ENCODE assay signal across 1 cellular context in the genomic region with DNA sequence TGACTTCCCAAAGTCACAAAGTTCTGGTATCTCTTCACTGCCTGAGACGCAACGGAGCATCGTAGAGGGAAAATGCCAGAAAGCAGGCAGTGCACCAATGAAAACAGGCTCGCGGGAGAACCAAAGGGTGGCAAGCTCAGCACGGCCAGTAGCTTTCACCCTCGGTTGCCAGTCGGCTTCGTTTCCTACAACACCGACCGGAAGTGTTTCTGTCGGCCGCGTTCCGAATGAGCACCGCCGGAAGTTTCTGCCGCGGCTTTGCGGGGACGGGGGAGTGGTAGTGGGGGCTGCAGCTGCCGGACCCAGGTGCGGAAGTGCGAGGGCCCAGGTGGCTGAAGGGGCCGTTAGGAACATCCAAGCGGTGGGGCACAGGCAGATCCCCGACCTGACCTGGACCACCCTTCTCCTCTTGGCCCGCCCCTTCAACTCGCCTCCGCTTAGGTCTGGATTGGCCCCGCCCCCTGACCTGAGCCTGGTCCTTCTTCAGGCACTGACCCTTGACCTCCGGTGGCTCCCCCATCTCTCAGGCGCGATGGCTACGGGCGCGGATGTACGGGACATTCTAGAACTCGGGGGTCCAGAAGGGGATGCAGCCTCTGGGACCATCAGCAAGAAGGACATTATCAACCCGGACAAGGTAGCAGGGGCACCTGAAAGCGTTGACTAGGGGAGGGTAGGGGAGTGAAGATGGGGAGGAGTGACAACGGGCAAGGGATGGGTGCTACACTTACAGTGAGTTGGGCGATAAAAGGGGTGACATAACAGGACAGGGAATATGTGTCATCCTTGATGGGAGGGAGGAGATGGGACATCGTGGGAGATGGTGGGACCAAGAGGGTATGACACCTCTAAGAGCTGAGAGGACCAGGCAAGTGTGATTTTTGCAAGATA.
TF ChIP-seq lines count a peak whose summit lies in the region.

A gene with protein sequence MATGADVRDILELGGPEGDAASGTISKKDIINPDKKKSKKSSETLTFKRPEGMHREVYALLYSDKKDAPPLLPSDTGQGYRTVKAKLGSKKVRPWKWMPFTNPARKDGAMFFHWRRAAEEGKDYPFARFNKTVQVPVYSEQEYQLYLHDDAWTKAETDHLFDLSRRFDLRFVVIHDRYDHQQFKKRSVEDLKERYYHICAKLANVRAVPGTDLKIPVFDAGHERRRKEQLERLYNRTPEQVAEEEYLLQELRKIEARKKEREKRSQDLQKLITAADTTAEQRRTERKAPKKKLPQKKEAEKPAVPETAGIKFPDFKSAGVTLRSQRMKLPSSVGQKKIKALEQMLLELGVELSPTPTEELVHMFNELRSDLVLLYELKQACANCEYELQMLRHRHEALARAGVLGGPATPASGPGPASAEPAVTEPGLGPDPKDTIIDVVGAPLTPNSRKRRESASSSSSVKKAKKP (plus strand): TSS at position 250 of the 891 bp plus-strand sequence. CDS start 283 bp downstream, at position 533.

TF ChIP-seq in HEK293, 187 proteins besides CTCF, POLR2A, EP300 and RAD21 (continued from another document and continues in another):
- TF ChIP-seq ZNF555 (tag by site-specific recombination; conservative IDR thresholded peaks at IDR 0.05), result no peak
- TF ChIP-seq ZNF548 (tag by site-specific recombination; IDR thresholded peaks at IDR 0.05), result no peak
- TF ChIP-seq, protein P1, sequence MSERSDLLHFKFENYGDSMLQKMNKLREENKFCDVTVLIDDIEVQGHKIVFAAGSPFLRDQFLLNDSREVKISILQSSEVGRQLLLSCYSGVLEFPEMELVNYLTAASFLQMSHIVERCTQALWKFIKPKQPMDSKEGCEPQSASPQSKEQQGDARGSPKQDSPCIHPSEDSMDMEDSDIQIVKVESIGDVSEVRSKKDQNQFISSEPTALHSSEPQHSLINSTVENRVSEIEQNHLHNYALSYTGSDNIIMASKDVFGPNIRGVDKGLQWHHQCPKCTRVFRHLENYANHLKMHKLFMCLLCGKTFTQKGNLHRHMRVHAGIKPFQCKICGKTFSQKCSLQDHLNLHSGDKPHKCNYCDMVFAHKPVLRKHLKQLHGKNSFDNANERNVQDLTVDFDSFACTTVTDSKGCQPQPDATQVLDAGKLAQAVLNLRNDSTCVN (tag by site-specific recombination; optimal IDR thresholded peaks at IDR 0.05), result peak; percentile 37
- no peak for TF ChIP-seq ZNF274 (IDR thresholded peaks at IDR 0.05; ENCODE audit: low read length)
- no peak for TF ChIP-seq ZNF274 (tag by site-specific recombination; IDR thresholded peaks at IDR 0.05; ENCODE audit: borderline replicate concordance)
- TF ChIP-seq ZFP3 (tag by site-specific recombination; IDR thresholded peaks at IDR 0.05; ENCODE audit: low read depth), result no peak
- peak; percentile 98 for TF ChIP-seq KLF16 (tag by site-specific recombination; IDR thresholded peaks at IDR 0.05)
- TF ChIP-seq SP7 (tag by site-specific recombination; IDR thresholded peaks at IDR 0.05), result peak; percentile 95
- TF ChIP-seq, protein P2, sequence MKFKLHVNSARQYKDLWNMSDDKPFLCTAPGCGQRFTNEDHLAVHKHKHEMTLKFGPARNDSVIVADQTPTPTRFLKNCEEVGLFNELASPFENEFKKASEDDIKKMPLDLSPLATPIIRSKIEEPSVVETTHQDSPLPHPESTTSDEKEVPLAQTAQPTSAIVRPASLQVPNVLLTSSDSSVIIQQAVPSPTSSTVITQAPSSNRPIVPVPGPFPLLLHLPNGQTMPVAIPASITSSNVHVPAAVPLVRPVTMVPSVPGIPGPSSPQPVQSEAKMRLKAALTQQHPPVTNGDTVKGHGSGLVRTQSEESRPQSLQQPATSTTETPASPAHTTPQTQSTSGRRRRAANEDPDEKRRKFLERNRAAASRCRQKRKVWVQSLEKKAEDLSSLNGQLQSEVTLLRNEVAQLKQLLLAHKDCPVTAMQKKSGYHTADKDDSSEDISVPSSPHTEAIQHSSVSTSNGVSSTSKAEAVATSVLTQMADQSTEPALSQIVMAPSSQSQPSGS (tag by site-specific recombination; IDR thresholded peaks at IDR 0.05; ENCODE audit: low read depth), result no peak
- TF ChIP-seq ZNF341 (tag by site-specific recombination; IDR thresholded peaks at IDR 0.05; ENCODE audit: low read depth), result peak; percentile 70
- TF ChIP-seq, protein P3, sequence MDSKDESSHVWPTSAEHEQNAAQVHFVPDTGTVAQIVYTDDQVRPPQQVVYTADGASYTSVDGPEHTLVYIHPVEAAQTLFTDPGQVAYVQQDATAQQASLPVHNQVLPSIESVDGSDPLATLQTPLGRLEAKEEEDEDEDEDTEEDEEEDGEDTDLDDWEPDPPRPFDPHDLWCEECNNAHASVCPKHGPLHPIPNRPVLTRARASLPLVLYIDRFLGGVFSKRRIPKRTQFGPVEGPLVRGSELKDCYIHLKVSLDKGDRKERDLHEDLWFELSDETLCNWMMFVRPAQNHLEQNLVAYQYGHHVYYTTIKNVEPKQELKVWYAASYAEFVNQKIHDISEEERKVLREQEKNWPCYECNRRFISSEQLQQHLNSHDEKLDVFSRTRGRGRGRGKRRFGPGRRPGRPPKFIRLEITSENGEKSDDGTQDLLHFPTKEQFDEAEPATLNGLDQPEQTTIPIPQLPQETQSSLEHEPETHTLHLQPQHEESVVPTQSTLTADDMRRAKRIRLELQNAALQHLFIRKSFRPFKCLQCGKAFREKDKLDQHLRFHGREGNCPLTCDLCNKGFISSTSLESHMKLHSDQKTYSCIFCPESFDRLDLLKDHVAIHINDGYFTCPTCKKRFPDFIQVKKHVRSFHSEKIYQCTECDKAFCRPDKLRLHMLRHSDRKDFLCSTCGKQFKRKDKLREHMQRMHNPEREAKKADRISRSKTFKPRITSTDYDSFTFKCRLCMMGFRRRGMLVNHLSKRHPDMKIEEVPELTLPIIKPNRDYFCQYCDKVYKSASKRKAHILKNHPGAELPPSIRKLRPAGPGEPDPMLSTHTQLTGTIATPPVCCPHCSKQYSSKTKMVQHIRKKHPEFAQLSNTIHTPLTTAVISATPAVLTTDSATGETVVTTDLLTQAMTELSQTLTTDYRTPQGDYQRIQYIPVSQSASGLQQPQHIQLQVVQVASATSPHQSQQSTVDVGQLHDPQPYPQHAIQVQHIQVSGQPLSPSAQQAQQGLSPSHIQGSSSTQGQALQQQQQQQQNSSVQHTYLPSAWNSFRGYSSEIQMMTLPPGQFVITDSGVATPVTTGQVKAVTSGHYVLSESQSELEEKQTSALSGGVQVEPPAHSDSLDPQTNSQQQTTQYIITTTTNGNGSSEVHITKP (tag by site-specific recombination; IDR thresholded peaks at IDR 0.05), result peak; percentile 74
- TF ChIP-seq, protein P4, sequence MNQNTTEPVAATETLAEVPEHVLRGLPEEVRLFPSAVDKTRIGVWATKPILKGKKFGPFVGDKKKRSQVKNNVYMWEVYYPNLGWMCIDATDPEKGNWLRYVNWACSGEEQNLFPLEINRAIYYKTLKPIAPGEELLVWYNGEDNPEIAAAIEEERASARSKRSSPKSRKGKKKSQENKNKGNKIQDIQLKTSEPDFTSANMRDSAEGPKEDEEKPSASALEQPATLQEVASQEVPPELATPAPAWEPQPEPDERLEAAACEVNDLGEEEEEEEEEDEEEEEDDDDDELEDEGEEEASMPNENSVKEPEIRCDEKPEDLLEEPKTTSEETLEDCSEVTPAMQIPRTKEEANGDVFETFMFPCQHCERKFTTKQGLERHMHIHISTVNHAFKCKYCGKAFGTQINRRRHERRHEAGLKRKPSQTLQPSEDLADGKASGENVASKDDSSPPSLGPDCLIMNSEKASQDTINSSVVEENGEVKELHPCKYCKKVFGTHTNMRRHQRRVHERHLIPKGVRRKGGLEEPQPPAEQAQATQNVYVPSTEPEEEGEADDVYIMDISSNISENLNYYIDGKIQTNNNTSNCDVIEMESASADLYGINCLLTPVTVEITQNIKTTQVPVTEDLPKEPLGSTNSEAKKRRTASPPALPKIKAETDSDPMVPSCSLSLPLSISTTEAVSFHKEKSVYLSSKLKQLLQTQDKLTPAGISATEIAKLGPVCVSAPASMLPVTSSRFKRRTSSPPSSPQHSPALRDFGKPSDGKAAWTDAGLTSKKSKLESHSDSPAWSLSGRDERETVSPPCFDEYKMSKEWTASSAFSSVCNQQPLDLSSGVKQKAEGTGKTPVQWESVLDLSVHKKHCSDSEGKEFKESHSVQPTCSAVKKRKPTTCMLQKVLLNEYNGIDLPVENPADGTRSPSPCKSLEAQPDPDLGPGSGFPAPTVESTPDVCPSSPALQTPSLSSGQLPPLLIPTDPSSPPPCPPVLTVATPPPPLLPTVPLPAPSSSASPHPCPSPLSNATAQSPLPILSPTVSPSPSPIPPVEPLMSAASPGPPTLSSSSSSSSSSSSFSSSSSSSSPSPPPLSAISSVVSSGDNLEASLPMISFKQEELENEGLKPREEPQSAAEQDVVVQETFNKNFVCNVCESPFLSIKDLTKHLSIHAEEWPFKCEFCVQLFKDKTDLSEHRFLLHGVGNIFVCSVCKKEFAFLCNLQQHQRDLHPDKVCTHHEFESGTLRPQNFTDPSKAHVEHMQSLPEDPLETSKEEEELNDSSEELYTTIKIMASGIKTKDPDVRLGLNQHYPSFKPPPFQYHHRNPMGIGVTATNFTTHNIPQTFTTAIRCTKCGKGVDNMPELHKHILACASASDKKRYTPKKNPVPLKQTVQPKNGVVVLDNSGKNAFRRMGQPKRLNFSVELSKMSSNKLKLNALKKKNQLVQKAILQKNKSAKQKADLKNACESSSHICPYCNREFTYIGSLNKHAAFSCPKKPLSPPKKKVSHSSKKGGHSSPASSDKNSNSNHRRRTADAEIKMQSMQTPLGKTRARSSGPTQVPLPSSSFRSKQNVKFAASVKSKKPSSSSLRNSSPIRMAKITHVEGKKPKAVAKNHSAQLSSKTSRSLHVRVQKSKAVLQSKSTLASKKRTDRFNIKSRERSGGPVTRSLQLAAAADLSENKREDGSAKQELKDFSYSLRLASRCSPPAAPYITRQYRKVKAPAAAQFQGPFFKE (tag by site-specific recombination; IDR thresholded peaks at IDR 0.05; ENCODE audit: borderline replicate concordance), result peak; percentile 29; the same call in 1 of the 2 replicates
- 0 out of 2 replicates have a peak, but pooled peaks have one; percentile 25 for TF ChIP-seq ZNF366 (tag by site-specific recombination; conservative IDR thresholded peaks at IDR 0.05)
- TF ChIP-seq ZNF654 (tag by site-specific recombination; IDR thresholded peaks at IDR 0.05; ENCODE audit: low read depth), result peak; percentile 28
- TF ChIP-seq, protein P5, sequence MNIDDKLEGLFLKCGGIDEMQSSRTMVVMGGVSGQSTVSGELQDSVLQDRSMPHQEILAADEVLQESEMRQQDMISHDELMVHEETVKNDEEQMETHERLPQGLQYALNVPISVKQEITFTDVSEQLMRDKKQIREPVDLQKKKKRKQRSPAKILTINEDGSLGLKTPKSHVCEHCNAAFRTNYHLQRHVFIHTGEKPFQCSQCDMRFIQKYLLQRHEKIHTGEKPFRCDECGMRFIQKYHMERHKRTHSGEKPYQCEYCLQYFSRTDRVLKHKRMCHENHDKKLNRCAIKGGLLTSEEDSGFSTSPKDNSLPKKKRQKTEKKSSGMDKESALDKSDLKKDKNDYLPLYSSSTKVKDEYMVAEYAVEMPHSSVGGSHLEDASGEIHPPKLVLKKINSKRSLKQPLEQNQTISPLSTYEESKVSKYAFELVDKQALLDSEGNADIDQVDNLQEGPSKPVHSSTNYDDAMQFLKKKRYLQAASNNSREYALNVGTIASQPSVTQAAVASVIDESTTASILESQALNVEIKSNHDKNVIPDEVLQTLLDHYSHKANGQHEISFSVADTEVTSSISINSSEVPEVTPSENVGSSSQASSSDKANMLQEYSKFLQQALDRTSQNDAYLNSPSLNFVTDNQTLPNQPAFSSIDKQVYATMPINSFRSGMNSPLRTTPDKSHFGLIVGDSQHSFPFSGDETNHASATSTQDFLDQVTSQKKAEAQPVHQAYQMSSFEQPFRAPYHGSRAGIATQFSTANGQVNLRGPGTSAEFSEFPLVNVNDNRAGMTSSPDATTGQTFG (tag by site-specific recombination; IDR thresholded peaks at IDR 0.05; ENCODE audit: borderline replicate concordance), result peak; percentile 96
- TF ChIP-seq YY2 (tag by site-specific recombination; IDR thresholded peaks at IDR 0.05), result peak; percentile 86
- TF ChIP-seq, protein P6, sequence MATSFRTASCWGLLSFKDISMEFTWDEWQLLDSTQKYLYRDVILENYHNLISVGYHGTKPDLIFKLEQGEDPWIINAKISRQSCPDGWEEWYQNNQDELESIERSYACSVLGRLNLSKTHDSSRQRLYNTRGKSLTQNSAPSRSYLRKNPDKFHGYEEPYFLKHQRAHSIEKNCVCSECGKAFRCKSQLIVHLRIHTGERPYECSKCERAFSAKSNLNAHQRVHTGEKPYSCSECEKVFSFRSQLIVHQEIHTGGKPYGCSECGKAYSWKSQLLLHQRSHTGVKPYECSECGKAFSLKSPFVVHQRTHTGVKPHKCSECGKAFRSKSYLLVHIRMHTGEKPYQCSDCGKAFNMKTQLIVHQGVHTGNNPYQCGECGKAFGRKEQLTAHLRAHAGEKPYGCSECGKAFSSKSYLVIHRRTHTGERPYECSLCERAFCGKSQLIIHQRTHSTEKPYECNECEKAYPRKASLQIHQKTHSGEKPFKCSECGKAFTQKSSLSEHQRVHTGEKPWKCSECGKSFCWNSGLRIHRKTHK (tag by site-specific recombination; IDR thresholded peaks at IDR 0.05), result no peak
- peak; percentile 96 for TF ChIP-seq KLF9 (tag by site-specific recombination; IDR thresholded peaks at IDR 0.05; ENCODE audit: low read depth)
- no peak for TF ChIP-seq ZNF626 (tag by site-specific recombination; IDR thresholded peaks at IDR 0.05)
- peak; percentile 98 for TF ChIP-seq ZNF561 (tag by site-specific recombination; IDR thresholded peaks at IDR 0.05; ENCODE audit: borderline replicate concordance)
- peak; percentile 64; the same call in 1 of the 2 replicates for TF ChIP-seq GFI1B (tag by site-specific recombination; IDR thresholded peaks at IDR 0.05)
- TF ChIP-seq, protein P7, sequence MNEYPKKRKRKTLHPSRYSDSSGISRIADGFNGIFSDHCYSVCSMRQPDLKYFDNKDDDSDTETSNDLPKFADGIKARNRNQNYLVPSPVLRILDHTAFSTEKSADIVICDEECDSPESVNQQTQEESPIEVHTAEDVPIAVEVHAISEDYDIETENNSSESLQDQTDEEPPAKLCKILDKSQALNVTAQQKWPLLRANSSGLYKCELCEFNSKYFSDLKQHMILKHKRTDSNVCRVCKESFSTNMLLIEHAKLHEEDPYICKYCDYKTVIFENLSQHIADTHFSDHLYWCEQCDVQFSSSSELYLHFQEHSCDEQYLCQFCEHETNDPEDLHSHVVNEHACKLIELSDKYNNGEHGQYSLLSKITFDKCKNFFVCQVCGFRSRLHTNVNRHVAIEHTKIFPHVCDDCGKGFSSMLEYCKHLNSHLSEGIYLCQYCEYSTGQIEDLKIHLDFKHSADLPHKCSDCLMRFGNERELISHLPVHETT (tag by site-specific recombination; IDR thresholded peaks at IDR 0.05), result peak; percentile 99
- TF ChIP-seq ZBTB48 (tag by site-specific recombination; IDR thresholded peaks at IDR 0.05), result peak; percentile 54
- TF ChIP-seq ZNF423 (tag by site-specific recombination; IDR thresholded peaks at IDR 0.05), result no peak
- TF ChIP-seq ZNF302 (tag by site-specific recombination; IDR thresholded peaks at IDR 0.05; ENCODE audit: low read depth), result 0 out of 2 replicates have a peak, but pooled peaks have one; percentile 33
- TF ChIP-seq, protein P8, sequence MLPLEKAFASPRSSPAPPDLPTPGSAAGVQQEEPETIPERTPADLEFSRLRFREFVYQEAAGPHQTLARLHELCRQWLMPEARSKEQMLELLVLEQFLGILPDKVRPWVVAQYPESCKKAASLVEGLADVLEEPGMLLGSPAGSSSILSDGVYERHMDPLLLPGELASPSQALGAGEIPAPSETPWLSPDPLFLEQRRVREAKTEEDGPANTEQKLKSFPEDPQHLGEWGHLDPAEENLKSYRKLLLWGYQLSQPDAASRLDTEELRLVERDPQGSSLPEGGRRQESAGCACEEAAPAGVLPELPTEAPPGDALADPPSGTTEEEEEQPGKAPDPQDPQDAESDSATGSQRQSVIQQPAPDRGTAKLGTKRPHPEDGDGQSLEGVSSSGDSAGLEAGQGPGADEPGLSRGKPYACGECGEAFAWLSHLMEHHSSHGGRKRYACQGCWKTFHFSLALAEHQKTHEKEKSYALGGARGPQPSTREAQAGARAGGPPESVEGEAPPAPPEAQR (tag by site-specific recombination; IDR thresholded peaks at IDR 0.05), result peak; percentile 91
- TF ChIP-seq ZNF624 (tag by site-specific recombination; IDR thresholded peaks at IDR 0.05), result peak; percentile 88; the same call in 1 of the 2 replicates
- no peak for TF ChIP-seq SETDB1 (IDR thresholded peaks at IDR 0.05; ENCODE audit: insufficient read length, low read length)
